Comparison of ENCODE assay signal across 8 cellular contexts in the genomic region with DNA sequence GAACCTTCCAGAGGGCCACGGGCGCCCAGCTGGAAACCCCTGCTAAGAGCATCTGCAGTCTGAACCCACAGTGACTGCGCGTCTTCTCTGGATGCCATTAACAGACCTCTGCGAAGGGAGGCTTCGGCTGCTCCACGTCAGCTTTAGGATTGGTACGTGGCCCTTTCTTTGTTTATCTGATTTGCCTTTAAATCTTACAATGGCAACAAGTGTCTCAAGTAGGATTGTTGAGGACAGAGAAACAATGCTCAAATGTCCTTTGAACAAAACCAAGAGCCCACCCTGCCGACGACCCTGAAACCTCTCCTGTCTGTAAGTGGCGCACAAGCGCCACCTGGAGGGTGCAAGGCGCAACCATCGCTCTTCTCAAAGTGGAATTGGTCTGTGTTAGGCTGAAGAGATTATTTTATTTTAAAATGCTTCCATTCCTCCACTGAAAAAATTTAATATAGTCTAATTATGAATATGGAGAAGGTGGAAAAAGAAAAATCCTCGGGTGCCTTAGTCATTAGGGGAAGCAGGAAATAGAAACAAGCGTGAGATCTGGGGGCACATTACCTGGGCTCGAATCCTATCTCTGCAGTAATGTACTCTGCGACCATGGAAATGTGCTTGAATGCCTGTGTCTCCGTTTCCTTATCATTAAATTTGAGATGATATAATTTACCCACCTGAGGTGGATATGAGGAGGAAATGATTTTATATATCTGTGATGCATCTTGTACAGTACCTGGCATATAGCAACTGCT.
DNase-seq lines count a peak whose midpoint lies in the region; ATAC-seq, FAIRE-seq and TF ChIP-seq lines count a peak whose summit lies in the region.

No MANE protein-coding gene starts in this region.

- no peak for FAIRE-seq in A549 (lab: Jason Lieb, UNC)

- intact Hi-C loops in left lung (cut with DNase I) = loop anchor here in 1 of 2 donors (5.0 kb wide), 1 partner anchor 128 kb away; no protein-coding TSS in a partner anchor

- peaks cover 1% of the 10 kb centered on the region for H3K27me3 Mint-ChIP-seq in chondrocyte (ENCODE audit: low read depth)
- peaks cover 12 to 16% of the 10 kb centered on the region in 2 donors for H3K27me3 Mint-ChIP-seq in stimulated activated naive B cell treated with anti-CD40 and anti-IgM and Interleukin-4, amounts not matched to agents 10 μg/mL and 1 μg/mL and 100 μg/mL, for 72 hours

- H3K36me3 ChIP-seq in HUES6 (ENCODE audit: control insufficient read depth, insufficient read depth, low read length) (no peaks in the 10 kb centered on the region), left lung (no peaks in the 10 kb centered on the region)

- H3K27ac ChIP-seq in A549 (no peak overlapping the region), HUES6 (ENCODE audit: low read depth, low read length) (no peak overlapping the region), left lung (peak overlapping the region in 1 of 2 donors; percentile 7)

- no peak for TF ChIP-seq POLR2A in A549 (IDR thresholded peaks at IDR 0.05; ENCODE audit: low read length)

- H3K27ac Mint-ChIP-seq in chondrocyte (ENCODE audit: unreplicated experiment) = peak overlapping the region; percentile 73
- no peak overlapping the region for H3K27ac Mint-ChIP-seq in stimulated activated naive B cell treated with anti-CD40 and anti-IgM and Interleukin-4, amounts not matched to agents 10 μg/mL and 1 μg/mL and 100 μg/mL, for 72 hours

- TF ChIP-seq EP300 in A549 (IDR thresholded peaks at IDR 0.05) = no peak

- WGBS in A549 (ENCODE audit: missing lambda C conversion rate) = 30% methylated on average over 19 of the region's 19 CpGs

- peak; percentile 86 for TF ChIP-seq CTCF in A549 (IDR thresholded peaks at IDR 0.05)
- peak; percentile 99 for TF ChIP-seq CTCF in chondrocyte (IDR thresholded peaks at IDR 0.05)
- peak; percentile 75 to 94 for TF ChIP-seq CTCF in left lung (IDR thresholded peaks at IDR 0.05)

- no peak overlapping the region for H3K9ac ChIP-seq in HUES6 (ENCODE audit: low read length)

- peaks cover 4% of the 10 kb centered on the region for H3K4me1 Mint-ChIP-seq in chondrocyte (ENCODE audit: low read depth)
- H3K4me1 Mint-ChIP-seq in stimulated activated naive B cell treated with anti-CD40 and anti-IgM and Interleukin-4, amounts not matched to agents 10 μg/mL and 1 μg/mL and 100 μg/mL, for 72 hours = peaks cover 3 to 5% of the 10 kb centered on the region in 2 donors

- peak overlapping the region; percentile 59 for H3K4me2 ChIP-seq in A549

- no peaks in the 10 kb centered on the region for H3K36me3 Mint-ChIP-seq in chondrocyte (ENCODE audit: low read depth)
- H3K36me3 Mint-ChIP-seq in stimulated activated naive B cell treated with anti-CD40 and anti-IgM and Interleukin-4, amounts not matched to agents 10 μg/mL and 1 μg/mL and 100 μg/mL, for 72 hours = no peaks in the 10 kb centered on the region

- POLR2A ChIA-PET in A549 (lab: Yijun Ruan, JAX) = no interaction called here

- CTCF ChIA-PET in A549 (lab: Yijun Ruan, JAX) = interaction anchor here (0.6 to 3.3 kb wide), 16 partner anchors 15 to 1106 kb away, joined by 3 to 38 read pairs (median 4); no protein-coding TSS in a partner anchor

- TF ChIP-seq RAD21 in A549 (conservative IDR thresholded peaks at IDR 0.05 in 1 of 2, IDR thresholded peaks at IDR 0.05 in 1 of 2) = peak; percentile 89 to 93

- no peaks in the 10 kb centered on the region for H3K27me3 ChIP-seq in HUES6 (ENCODE audit: control insufficient read depth, insufficient read depth, low read length)
- no peaks in the 10 kb centered on the region for H3K27me3 ChIP-seq in left lung

- H3K4me1 ChIP-seq in A549 (no peaks in the 10 kb centered on the region), HUES6 (ENCODE audit: control insufficient read depth, insufficient read depth, low read length) (peaks cover 23% of the 10 kb centered on the region), left lung (peaks cover 0 to 6% of the 10 kb centered on the region in 2 donors)

- peak in 1 of 2 experiments; percentile 13 for DNase-seq in A549 (ENCODE audit: low read depth in 1 of 2, low spot score in 1 of 2)
- DNase-seq in GM04504 (ENCODE audit: low read depth) = peak; percentile 2
- peak; percentile 54 for DNase-seq in SK-MEL-5 (ENCODE audit: low read depth, low spot score)
- no peak for DNase-seq in chondrocyte (ENCODE audit: low spot score)
- peak; percentile 34 to 68 for DNase-seq in left lung
- DNase-seq in stimulated activated naive B cell treated with anti-CD40 and anti-IgM and Interleukin-4, amounts not matched to agents 10 μg/mL and 1 μg/mL and 100 μg/mL, for 72 hours = no peak
- DNase-seq in cerebellar nuclear complex (lab: John Stamatoyannopoulos, UW) = no peak

- ATAC-seq in A549 (peak; percentile 70 to 90; a peak in 3 of 6 replicates), left lung (peak; percentile 91)
- ATAC-seq in stimulated activated naive B cell treated with anti-CD40 and anti-IgM and Interleukin-4, amounts not matched to agents 10 μg/mL and 1 μg/mL and 100 μg/mL, for 72 hours (replicated peaks) = peak; percentile 65 to 68

- peak overlapping the region; percentile 77 for H3K4me3 Mint-ChIP-seq in chondrocyte (ENCODE audit: unreplicated experiment)
- peak overlapping the region; percentile 60 to 63 for H3K4me3 Mint-ChIP-seq in stimulated activated naive B cell treated with anti-CD40 and anti-IgM and Interleukin-4, amounts not matched to agents 10 μg/mL and 1 μg/mL and 100 μg/mL, for 72 hours

- no peaks in the 10 kb centered on the region for H3K9me3 ChIP-seq in A549
- H3K9me3 ChIP-seq in HUES6 (ENCODE audit: control insufficient read depth, insufficient read depth, low read depth, low read length) = no peaks in the 10 kb centered on the region
- no peaks in the 10 kb centered on the region for H3K9me3 ChIP-seq in left lung

- in situ Hi-C loops in SK-MEL-5 (cut with HindIII; ENCODE audit: low pct_unique_long_range_greater_than_20kb, low sequenced_read_pairs) = no loop called here

- H3K4me3 ChIP-seq in A549 = no peak overlapping the region
- peak overlapping the region; percentile 38 for H3K4me3 ChIP-seq in HUES6 (ENCODE audit: low read depth, low read length)
- H3K4me3 ChIP-seq in left lung = no peak overlapping the region

- no peaks in the 10 kb centered on the region for H3K9me3 Mint-ChIP-seq in chondrocyte (ENCODE audit: low read depth)
- no peaks in the 10 kb centered on the region for H3K9me3 Mint-ChIP-seq in stimulated activated naive B cell treated with anti-CD40 and anti-IgM and Interleukin-4, amounts not matched to agents 10 μg/mL and 1 μg/mL and 100 μg/mL, for 72 hours

TF ChIP-seq in A549, 52 proteins besides CTCF, POLR2A, EP300 and RAD21:
- TF ChIP-seq SMC3 (IDR thresholded peaks at IDR 0.05) = peak; percentile 95
- TF ChIP-seq CHD4 (IDR thresholded peaks at IDR 0.05; ENCODE audit: borderline replicate concordance) = no peak

Comparison
In these comparisons a context has a peak if more than half of its experiments do, and no peak if none do; other contexts are left out.
1. DNase-seq: peak in GM04504 (single experiment), SK-MEL-5 (single experiment) and left lung (2 of 2); none in chondrocyte (single experiment), stimulated activated naive B cell treated with anti-CD40 and anti-IgM and Interleukin-4, amounts not matched to agents 10 μg/mL and 1 μg/mL and 100 μg/mL, for 72 hours (single experiment) and cerebellar nuclear complex (0 of 2).
2. Peak in every context shown above with its lines, with median percentiles within 50 percentile points of each other: ATAC-seq and CTCF ChIP-seq.